ENCODE assay signal across 1 cellular context in genomic region chr4:15470149-15470520, GRCh38.
TF ChIP-seq lines count a peak whose summit lies in the region.

No MANE protein-coding gene starts in this region.

TF ChIP-seq in H1, 55 proteins besides CTCF, POLR2A, EP300 and RAD21:
- TF ChIP-seq TBP (IDR thresholded peaks at IDR 0.05; ENCODE audit: low read depth, low read length) (no peak), SIN3A (conservative IDR thresholded peaks at IDR 0.05 in 1 of 2, IDR thresholded peaks at IDR 0.05 in 1 of 2; ENCODE audit: low read depth in 1 of 2, low read length in 2 of 2) (no peak), ASH2L (IDR thresholded peaks at IDR 0.05; ENCODE audit: low read length) (no peak), TEAD4 (IDR thresholded peaks at IDR 0.05; ENCODE audit: low read depth, low read length) (no peak)
